1 cellular context compared by ENCODE assay signal in the genomic region with DNA sequence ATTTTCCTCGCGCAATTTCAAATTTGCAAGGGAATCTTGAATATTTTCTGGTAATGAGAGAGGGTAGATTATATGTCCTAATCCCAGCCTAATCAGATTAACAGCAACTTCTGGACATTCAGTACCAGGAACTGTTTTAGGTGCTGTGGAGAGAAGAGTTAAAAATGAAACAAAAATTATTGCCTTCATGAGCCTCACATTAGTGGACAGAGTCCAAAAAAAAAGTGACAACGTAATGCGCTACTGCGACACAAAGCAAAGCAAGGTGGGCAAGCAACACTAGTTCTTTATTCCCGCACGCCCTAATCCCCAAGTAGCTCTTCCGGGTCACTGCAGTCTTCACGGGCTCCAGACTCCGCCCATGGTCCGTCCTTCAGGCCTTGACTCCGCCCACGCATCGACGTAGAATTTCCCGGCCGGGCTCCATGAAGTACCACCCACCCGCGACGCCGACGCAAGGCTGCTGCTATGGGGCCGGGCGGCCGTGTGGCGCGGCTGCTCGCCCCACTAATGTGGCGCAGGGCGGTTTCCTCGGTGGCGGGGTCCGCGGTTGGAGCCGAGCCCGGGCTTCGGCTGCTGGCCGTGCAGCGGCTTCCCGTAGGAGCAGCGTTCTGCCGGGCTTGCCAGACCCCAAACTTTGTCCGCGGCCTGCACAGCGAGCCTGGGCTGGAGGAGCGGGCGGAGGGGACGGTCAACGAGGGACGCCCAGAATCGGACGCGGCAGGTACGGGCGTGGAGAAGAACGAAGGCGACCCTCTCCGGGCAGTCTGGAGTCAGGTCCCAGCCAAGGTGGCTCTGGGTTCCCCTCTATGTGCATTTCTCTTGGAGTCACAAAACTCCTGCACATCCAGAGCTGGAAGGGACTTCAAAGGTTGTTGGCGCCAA.
TF ChIP-seq lines count a peak whose summit lies in the region.

MALSU1 (plus strand) TSS at position 455 of the 885 bp plus-strand sequence; CDS start at position 469, 14 bp downstream.

TF ChIP-seq in HepG2, 621 proteins besides CTCF, POLR2A, EP300 and RAD21 (continued from another document and continues in another):
- TF ChIP-seq, protein P1, sequence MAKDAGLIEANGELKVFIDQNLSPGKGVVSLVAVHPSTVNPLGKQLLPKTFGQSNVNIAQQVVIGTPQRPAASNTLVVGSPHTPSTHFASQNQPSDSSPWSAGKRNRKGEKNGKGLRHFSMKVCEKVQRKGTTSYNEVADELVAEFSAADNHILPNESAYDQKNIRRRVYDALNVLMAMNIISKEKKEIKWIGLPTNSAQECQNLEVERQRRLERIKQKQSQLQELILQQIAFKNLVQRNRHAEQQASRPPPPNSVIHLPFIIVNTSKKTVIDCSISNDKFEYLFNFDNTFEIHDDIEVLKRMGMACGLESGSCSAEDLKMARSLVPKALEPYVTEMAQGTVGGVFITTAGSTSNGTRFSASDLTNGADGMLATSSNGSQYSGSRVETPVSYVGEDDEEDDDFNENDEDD (CRISPR knock-in tag; IDR thresholded peaks at IDR 0.05; ENCODE audit: borderline replicate concordance) = peak; percentile 15; the same call in 1 of the 2 replicates
- TF ChIP-seq ZNF10 (CRISPR knock-in tag; IDR thresholded peaks at IDR 0.05; ENCODE audit: borderline replicate concordance, low read depth) (no peak), ZNF234 (CRISPR knock-in tag; conservative IDR thresholded peaks at IDR 0.05) (peak; percentile 93; the same call in 1 of the 2 replicates), HOXA9 (CRISPR knock-in tag; IDR thresholded peaks at IDR 0.05; ENCODE audit: borderline replicate concordance) (no peak), PAF1 (CRISPR knock-in tag; IDR thresholded peaks at IDR 0.05) (no peak), MXD1 (CRISPR knock-in tag; IDR thresholded peaks at IDR 0.05) (peak; percentile 93), ZNF703 (CRISPR knock-in tag; IDR thresholded peaks at IDR 0.05; ENCODE audit: borderline replicate concordance) (peak; percentile 69; the same call in 1 of the 2 replicates), SMAD9 (CRISPR knock-in tag; IDR thresholded peaks at IDR 0.05) (no peak), HNF4G (IDR thresholded peaks at IDR 0.05; ENCODE audit: borderline replicate concordance, low read depth, low read length) (no peak), HNF4G (CRISPR knock-in tag; IDR thresholded peaks at IDR 0.05; ENCODE audit: borderline replicate concordance, low read depth) (no peak), GZF1 (CRISPR knock-in tag; IDR thresholded peaks at IDR 0.05) (peak; percentile 75; the same call in 1 of the 2 replicates), ZBED4 (CRISPR knock-in tag; IDR thresholded peaks at IDR 0.05; ENCODE audit: borderline replicate concordance) (no peak), ZNF878 (CRISPR knock-in tag; IDR thresholded peaks at IDR 0.05) (peak; percentile 78), CHD2 (IDR thresholded peaks at IDR 0.05; ENCODE audit: low read depth, low read length) (no peak), ISL2 (CRISPR knock-in tag; IDR thresholded peaks at IDR 0.05) (peak; percentile 75), RAD51 (IDR thresholded peaks at IDR 0.05; ENCODE audit: borderline replicate concordance) (no peak), SKIL (CRISPR knock-in tag; IDR thresholded peaks at IDR 0.05; ENCODE audit: borderline replicate concordance) (no peak), NCOR1 (IDR thresholded peaks at IDR 0.05; ENCODE audit: borderline replicate concordance, low read length) (no peak), POLR2AphosphoS5 (IDR thresholded peaks at IDR 0.05; ENCODE audit: low read depth, low read length) (peak; percentile 93), FUBP1 (CRISPR knock-in tag; IDR thresholded peaks at IDR 0.05; ENCODE audit: borderline replicate concordance) (no peak), ZNF562 (CRISPR knock-in tag; IDR thresholded peaks at IDR 0.05; ENCODE audit: borderline replicate concordance) (no peak), ZNF780A (CRISPR knock-in tag; IDR thresholded peaks at IDR 0.05) (no peak), SP1 (IDR thresholded peaks at IDR 0.05) (no peak), SP1 (CRISPR knock-in tag; IDR thresholded peaks at IDR 0.05) (peak; percentile 79), SMAD3 (CRISPR knock-in tag; IDR thresholded peaks at IDR 0.05) (peak; percentile 69), ZNF577 (CRISPR knock-in tag; IDR thresholded peaks at IDR 0.05; ENCODE audit: borderline replicate concordance, low read depth) (no peak), RBM39 (IDR thresholded peaks at IDR 0.05; ENCODE audit: low read depth, low read length, poor library complexity, severe bottlenecking) (peak; percentile 78), KLF15 (CRISPR knock-in tag; IDR thresholded peaks at IDR 0.05; ENCODE audit: borderline replicate concordance) (0 out of 2 replicates have a peak, but pooled peaks have one; percentile 43), ZNF570 (CRISPR knock-in tag; IDR thresholded peaks at IDR 0.05; ENCODE audit: borderline replicate concordance) (no peak), PHF21A (CRISPR knock-in tag; IDR thresholded peaks at IDR 0.05) (peak; percentile 85), TAF1 (CRISPR knock-in tag; IDR thresholded peaks at IDR 0.05) (peak; percentile 89), ZNF24 (IDR thresholded peaks at IDR 0.05) (no peak), MIER3 (CRISPR knock-in tag; IDR thresholded peaks at IDR 0.05; ENCODE audit: borderline replicate concordance) (peak; percentile 53; the same call in 1 of the 2 replicates), CEBPG (CRISPR knock-in tag; IDR thresholded peaks at IDR 0.05) (0 out of 2 replicates have a peak, but pooled peaks have one; percentile 11), ZNF510 (CRISPR knock-in tag; IDR thresholded peaks at IDR 0.05; ENCODE audit: low read depth) (no peak), PHB2 (IDR thresholded peaks at IDR 0.05; ENCODE audit: partially characterized antibody) (no peak), ETV5 (CRISPR knock-in tag; IDR thresholded peaks at IDR 0.05; ENCODE audit: borderline replicate concordance) (no peak), FOXC1 (CRISPR knock-in tag; IDR thresholded peaks at IDR 0.05; ENCODE audit: borderline replicate concordance) (peak; percentile 68; the same call in 1 of the 2 replicates), ZFP62 (CRISPR knock-in tag; IDR thresholded peaks at IDR 0.05) (no peak), ZNF225 (CRISPR knock-in tag; IDR thresholded peaks at IDR 0.05) (peak; percentile 57; the same call in 1 of the 2 replicates), RCOR2 (CRISPR knock-in tag; IDR thresholded peaks at IDR 0.05) (0 out of 2 replicates have a peak, but pooled peaks have one; percentile 11), ZNF256 (CRISPR knock-in tag; conservative IDR thresholded peaks at IDR 0.05) (no peak), BRF2 (CRISPR knock-in tag; IDR thresholded peaks at IDR 0.05) (0 out of 2 replicates have a peak, but pooled peaks have one; percentile 9), HNRNPUL1 (IDR thresholded peaks at IDR 0.05; ENCODE audit: low read depth, low read length) (no peak), CBFB (CRISPR knock-in tag; IDR thresholded peaks at IDR 0.05) (peak; percentile 59; the same call in 1 of the 2 replicates), MEF2D (CRISPR knock-in tag; IDR thresholded peaks at IDR 0.05) (peak; percentile 41; the same call in 1 of the 2 replicates), ADNP (CRISPR knock-in tag; IDR thresholded peaks at IDR 0.05) (no peak), RFX1 (IDR thresholded peaks at IDR 0.05) (no peak), CENPT (CRISPR knock-in tag; IDR thresholded peaks at IDR 0.05; ENCODE audit: low read depth) (0 out of 2 replicates have a peak, but pooled peaks have one; percentile 23), SKI (IDR thresholded peaks at IDR 0.05; ENCODE audit: partially characterized antibody) (peak; percentile 42), GATAD2A (CRISPR knock-in tag; IDR thresholded peaks at IDR 0.05) (peak; percentile 57), LCORL (IDR thresholded peaks at IDR 0.05) (no peak), LCORL (CRISPR knock-in tag; IDR thresholded peaks at IDR 0.05) (peak; percentile 59; the same call in 1 of the 2 replicates), ZNF788 (CRISPR knock-in tag; IDR thresholded peaks at IDR 0.05; ENCODE audit: borderline replicate concordance) (peak; percentile 86; the same call in 1 of the 2 replicates), ZNF331 (CRISPR knock-in tag; IDR thresholded peaks at IDR 0.05) (peak; percentile 54; the same call in 1 of the 2 replicates)
- TF ChIP-seq, protein P2, sequence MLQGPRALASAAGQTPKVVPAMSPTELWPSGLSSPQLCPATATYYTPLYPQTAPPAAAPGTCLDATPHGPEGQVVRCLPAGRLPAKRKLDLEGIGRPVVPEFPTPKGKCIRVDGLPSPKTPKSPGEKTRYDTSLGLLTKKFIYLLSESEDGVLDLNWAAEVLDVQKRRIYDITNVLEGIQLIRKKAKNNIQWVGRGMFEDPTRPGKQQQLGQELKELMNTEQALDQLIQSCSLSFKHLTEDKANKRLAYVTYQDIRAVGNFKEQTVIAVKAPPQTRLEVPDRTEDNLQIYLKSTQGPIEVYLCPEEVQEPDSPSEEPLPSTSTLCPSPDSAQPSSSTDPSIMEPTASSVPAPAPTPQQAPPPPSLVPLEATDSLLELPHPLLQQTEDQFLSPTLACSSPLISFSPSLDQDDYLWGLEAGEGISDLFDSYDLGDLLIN (CRISPR knock-in tag; IDR thresholded peaks at IDR 0.05; ENCODE audit: borderline replicate concordance) = no peak
- TF ChIP-seq, protein P3, sequence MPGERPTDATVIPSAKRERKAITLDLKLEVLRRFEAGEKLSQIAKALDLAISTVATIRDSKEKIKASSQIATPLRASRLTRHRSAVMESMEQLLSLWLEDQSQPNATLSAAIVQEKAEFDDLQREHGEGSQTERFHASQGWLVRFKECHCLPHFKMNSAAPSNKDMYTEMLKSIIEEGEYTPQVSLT (CRISPR knock-in tag; IDR thresholded peaks at IDR 0.05; ENCODE audit: borderline replicate concordance, low read depth) = 0 out of 2 replicates have a peak, but pooled peaks have one; percentile 54
- TF ChIP-seq, protein P4, sequence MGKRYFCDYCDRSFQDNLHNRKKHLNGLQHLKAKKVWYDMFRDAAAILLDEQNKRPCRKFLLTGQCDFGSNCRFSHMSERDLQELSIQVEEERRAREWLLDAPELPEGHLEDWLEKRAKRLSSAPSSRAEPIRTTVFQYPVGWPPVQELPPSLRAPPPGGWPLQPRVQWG (CRISPR knock-in tag; IDR thresholded peaks at IDR 0.05; ENCODE audit: borderline replicate concordance, low read depth) = no peak
